31 cellular contexts compared by ENCODE assay signal in the genomic region with DNA sequence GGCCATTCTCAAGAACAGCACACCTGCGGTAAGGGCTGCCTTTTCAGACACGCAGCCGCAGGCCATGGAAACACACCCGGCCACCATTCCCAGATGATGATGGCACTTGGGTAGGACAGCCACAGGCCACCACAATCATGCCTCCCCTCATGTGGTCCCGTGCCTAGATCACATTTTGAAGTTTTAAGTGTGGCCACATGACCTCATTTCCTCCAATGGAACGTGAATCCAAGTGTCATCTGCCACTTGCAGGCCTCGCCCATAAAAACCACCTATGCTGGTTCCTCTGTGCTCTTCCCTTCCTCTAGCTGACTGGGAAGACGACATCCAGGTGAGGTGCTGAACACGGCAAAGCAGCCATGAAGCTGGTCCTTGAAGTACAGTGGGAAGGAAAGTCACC.
"Had no signal": no experiment of that assay in that cellular context is flagged by ENCODE, and none has a peak within 500 bp of the region (broad histone marks: within the 10 kb centered on the region; RNA-seq: fewer than 3 reads in every experiment).

No MANE protein-coding gene starts in this region.

- H3K27me3 Mint-ChIP-seq: naive thymus-derived CD8-positive, alpha-beta T cell; stimulated activated naive B cell treated with anti-CD40 and anti-IgM and Interleukin-4, amounts not matched to agents 10 μg/mL and 1 μg/mL and 100 μg/mL, for 72 hours had no signal

- ATAC-seq: left colon; left lung; lower lobe of right lung; naive thymus-derived CD8-positive, alpha-beta T cell; right cardiac atrium; sciatic nerve; stimulated activated naive B cell treated with anti-CD40 and anti-IgM and Interleukin-4, amounts not matched to agents 10 μg/mL and 1 μg/mL and 100 μg/mL, for 72 hours; stimulated activated naive CD8-positive, alpha-beta T cell treated with anti-CD3 and anti-CD28 coated beads, Interleukin-15, Interleukin-2, amounts not matched to agents 100 U/mL and 50 U/mL, for 24 hours had no signal

- H3K27ac ChIP-seq: left lung, lower lobe of right lung, neural progenitor cell, neutrophil, ovary, prostate gland, skin epidermis, stomach, testis, thyroid gland, transverse colon, upper lobe of left lung, vagina had no signal

- H3K9ac ChIP-seq: neural progenitor cell had no signal

- H3K4me1 ChIP-seq: left lung, lower lobe of right lung, prostate gland, stomach, vagina had no signal

- H2AFZ ChIP-seq: neural progenitor cell had no signal

- H3K4me2 ChIP-seq: neural progenitor cell had no signal

- DNase-seq: hypothalamus; immature natural killer cell; kidney; left colon; left lung; lower lobe of right lung; mammary epithelial cell; mesenchymal stem cell; naive thymus-derived CD8-positive, alpha-beta T cell; ovary; retina; right cardiac atrium; stimulated activated CD4-positive, alpha-beta T cell treated with anti-CD3 and anti-CD28 coated beads, Interleukin-12 subunit alpha, Interleukin-12 subunit beta, amount 100 ng/mL, for 4 hours; stimulated activated CD4-positive, alpha-beta T cell treated with anti-CD3 and anti-CD28 coated beads, Interleukin-15, amount 100 ng/mL, for 24 hours; stimulated activated CD4-positive, alpha-beta T cell treated with anti-CD3 and anti-CD28 coated beads, Interleukin-2, amount 100 ng/mL, for 24 hours; stimulated activated CD4-positive, alpha-beta T cell treated with anti-CD3 and anti-CD28 coated beads, Interleukin-4, amount 100 ng/mL, for 1 hour; stimulated activated naive B cell treated with anti-CD40 and anti-IgM and Interleukin-4, amounts not matched to agents 10 μg/mL and 1 μg/mL and 100 μg/mL, for 72 hours; stimulated activated naive CD8-positive, alpha-beta T cell treated with anti-CD3 and anti-CD28 coated beads, Interleukin-15, Interleukin-2, amounts not matched to agents 100 U/mL and 50 U/mL, for 24 hours; stomach; testis; thyroid gland; transverse colon; upper lobe of left lung had no signal

- H3K36me3 ChIP-seq: neural progenitor cell, ovary, prostate gland, transverse colon had no signal

- H3K27me3 ChIP-seq: left lung, neural progenitor cell, neutrophil, ovary, stomach, testis, thyroid gland, transverse colon, upper lobe of left lung, vagina had no signal

- H3K27ac Mint-ChIP-seq: immature natural killer cell; naive thymus-derived CD8-positive, alpha-beta T cell; nephron; neural progenitor cell; stimulated activated naive B cell treated with anti-CD40 and anti-IgM and Interleukin-4, amounts not matched to agents 10 μg/mL and 1 μg/mL and 100 μg/mL, for 72 hours had no signal

- H3K9me3 ChIP-seq: left lung, lower lobe of right lung, neutrophil, ovary, prostate gland, stomach, testis, thyroid gland, transverse colon, upper lobe of left lung, vagina had no signal

- H3K4me3 Mint-ChIP-seq: immature natural killer cell; naive thymus-derived CD8-positive, alpha-beta T cell; nephron; neural progenitor cell; stimulated activated naive B cell treated with anti-CD40 and anti-IgM and Interleukin-4, amounts not matched to agents 10 μg/mL and 1 μg/mL and 100 μg/mL, for 72 hours had no signal

- H3K4me3 ChIP-seq: left lung, lower lobe of right lung, neural progenitor cell, ovary, prostate gland, skin epidermis, stomach, testis, thyroid gland, transverse colon, upper lobe of left lung, vagina had no signal

- H3K9me3 Mint-ChIP-seq: immature natural killer cell; naive thymus-derived CD8-positive, alpha-beta T cell; nephron; neural progenitor cell; stimulated activated naive B cell treated with anti-CD40 and anti-IgM and Interleukin-4, amounts not matched to agents 10 μg/mL and 1 μg/mL and 100 μg/mL, for 72 hours had no signal

- H3K36me3 Mint-ChIP-seq: immature natural killer cell; naive thymus-derived CD8-positive, alpha-beta T cell; stimulated activated naive B cell treated with anti-CD40 and anti-IgM and Interleukin-4, amounts not matched to agents 10 μg/mL and 1 μg/mL and 100 μg/mL, for 72 hours had no signal

- FAIRE-seq: islet of Langerhans, kidney had no signal
